ENCODE assay signal across 14 cellular contexts in the genomic region with DNA sequence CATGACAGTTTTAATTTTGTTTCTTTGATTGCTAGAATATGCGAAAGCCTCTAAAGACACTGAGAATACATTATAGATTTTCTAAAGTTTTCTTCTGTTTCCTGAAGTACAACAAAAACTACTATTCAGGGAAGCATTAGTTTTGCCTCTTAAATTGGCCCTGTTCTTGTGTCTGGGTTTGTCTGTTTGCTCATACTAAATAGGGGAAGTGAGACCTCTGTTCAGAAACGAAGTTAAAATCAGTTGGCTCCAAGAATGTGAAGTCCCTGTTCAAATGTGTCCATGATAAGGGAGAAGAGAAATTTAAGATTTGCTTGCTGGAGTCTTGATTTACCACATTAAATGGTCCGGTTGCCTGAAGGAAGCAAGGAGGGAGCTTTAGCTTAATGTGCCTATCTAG.
A peak's percentile ranks its signal among the peaks of the same experiment; 100 is the strongest.
DNase-seq lines count a peak whose midpoint lies in the region; ATAC-seq and TF ChIP-seq lines count a peak whose summit lies in the region.
"Had no signal": no experiment of that assay in that cellular context is flagged by ENCODE, and none has a peak within 500 bp of the region (broad histone marks: within the 10 kb centered on the region; RNA-seq: fewer than 3 reads in every experiment).

No MANE protein-coding gene starts in this region.

- H2BK15ac ChIP-seq in mesenchymal stem cell (ENCODE audit: low read depth, poor library complexity, severe bottlenecking) = no peak overlapping the region

- H4K91ac ChIP-seq in mesenchymal stem cell (ENCODE audit: low read length) = no peak overlapping the region

- no peak for TF ChIP-seq CTCF in spleen (IDR thresholded peaks at IDR 0.05 in 8 of 11, conservative IDR thresholded peaks at IDR 0.05 in 3 of 11)

- no peak overlapping the region for H2AK5ac ChIP-seq in mesenchymal stem cell (ENCODE audit: low read length, severe bottlenecking)

- CTCF ChIA-PET in activated CD4-positive, alpha-beta T cell treated with anti-CD3 and anti-CD28 coated beads, Interleukin-2, amount 10 ng/mL, durations not matched to agents 7 days and 5 days (lab: Charles Lee) = no interaction called here

- ATAC-seq in GM18511 (IDR thresholded peaks at IDR 0.05; ENCODE audit: unreplicated experiment) (peak; percentile 80), HG02623 (IDR thresholded peaks at IDR 0.05; ENCODE audit: unreplicated experiment) (peak; percentile 74)

- H3K14ac ChIP-seq in mesenchymal stem cell (ENCODE audit: low read length in 2 of 2) = no peak overlapping the region

- H3K4me3 Mint-ChIP-seq in activated CD4-positive, alpha-beta T cell treated with anti-CD3 and anti-CD28 coated beads, Interleukin-2, amount 10 ng/mL, durations not matched to agents 7 days and 5 days = no peak overlapping the region
- H3K4me3 Mint-ChIP-seq: CD4-positive, CD25-positive, alpha-beta regulatory T cell; nephron had no signal

- no peak overlapping the region for H3K27ac Mint-ChIP-seq in activated CD4-positive, alpha-beta T cell treated with anti-CD3 and anti-CD28 coated beads, Interleukin-2, amount 10 ng/mL, durations not matched to agents 7 days and 5 days
- H3K27ac Mint-ChIP-seq: CD4-positive, CD25-positive, alpha-beta regulatory T cell; nephron had no signal

- H3K4me1 Mint-ChIP-seq in activated CD4-positive, alpha-beta T cell treated with anti-CD3 and anti-CD28 coated beads, Interleukin-2, amount 10 ng/mL, durations not matched to agents 7 days and 5 days = no peaks in the 10 kb centered on the region
- H3K4me1 Mint-ChIP-seq: CD4-positive, CD25-positive, alpha-beta regulatory T cell had no signal

- H3K79me1 ChIP-seq in mesenchymal stem cell (replicated peaks; ENCODE audit: low read length, poor library complexity, severe bottlenecking) = no peaks in the 10 kb centered on the region

- H3K9ac ChIP-seq in mesenchymal stem cell (ENCODE audit: low read length) = peak overlapping the region; percentile 66

- no peak overlapping the region for H3K18ac ChIP-seq in mesenchymal stem cell (ENCODE audit: low read depth in 1 of 2, low read length in 2 of 2)

- H3K4me2 ChIP-seq in mesenchymal stem cell (ENCODE audit: low read length, poor library complexity, severe bottlenecking) = no peak overlapping the region

- H3K23ac ChIP-seq in mesenchymal stem cell (ENCODE audit: low read length in 2 of 2) = no peak overlapping the region

- POLR2A ChIA-PET in activated CD4-positive, alpha-beta T cell treated with anti-CD3 and anti-CD28 coated beads, Interleukin-2, amount 10 ng/mL, durations not matched to agents 7 days and 5 days (lab: Charles Lee) = no interaction called here

- H3K4me1 ChIP-seq in mesenchymal stem cell (ENCODE audit: control insufficient read depth, insufficient read depth, low read depth, low read length) (peaks cover 2% of the 10 kb centered on the region), spleen (peaks cover 0 to 7% (median 0%) of the 10 kb centered on the region in 6 donors)
- H3K4me1 ChIP-seq in effector memory CD4-positive, alpha-beta T cell (ENCODE audit: control insufficient read depth, insufficient read depth, low read length, poor library complexity, severe bottlenecking) = no peaks in the 10 kb centered on the region

- no peak overlapping the region for H3K4me3 ChIP-seq in mesenchymal stem cell (ENCODE audit: insufficient read depth in 1 of 2, low read depth in 1 of 2, low read length in 2 of 2)
- H3K4me3 ChIP-seq in effector memory CD4-positive, alpha-beta T cell (ENCODE audit: insufficient read depth, low read depth, low read length, poor library complexity, severe bottlenecking) = no peak overlapping the region
- no peak overlapping the region for H3K4me3 ChIP-seq in spleen

- H4K8ac ChIP-seq in mesenchymal stem cell (ENCODE audit: low read length) = no peak overlapping the region

- H3K27me3 ChIP-seq in mesenchymal stem cell (ENCODE audit: control insufficient read depth in 1 of 2, insufficient read depth in 1 of 2, low read length in 2 of 2) = no peaks in the 10 kb centered on the region
- no peaks in the 10 kb centered on the region for H3K27me3 ChIP-seq in effector memory CD4-positive, alpha-beta T cell (replicated peaks; ENCODE audit: control insufficient read depth, insufficient read depth, low read length, poor library complexity, severe bottlenecking)
- no peaks in the 10 kb centered on the region for H3K27me3 ChIP-seq in spleen (replicated peaks in 1 of 7)

- intact Hi-C loops in spleen (cut with DNase I; ENCODE audit: low total_unique reads) = no loop called here

- no peak overlapping the region for H2BK5ac ChIP-seq in mesenchymal stem cell (ENCODE audit: low read depth, low read length, poor library complexity, severe bottlenecking)

- no peak overlapping the region for H3K4ac ChIP-seq in mesenchymal stem cell (ENCODE audit: low read depth in 1 of 2, low read length in 2 of 2)

- no peak overlapping the region for H2BK120ac ChIP-seq in mesenchymal stem cell (ENCODE audit: low read depth, low read length)

- WGBS in mesenchymal stem cell = 79% methylated on average over 2 of the region's 3 CpGs
- WGBS in spleen, 5 donors = 56 to 62% (median 59%) methylated on average over 3 of the region's 3 CpGs

- DNase-seq in NAMALWA (ENCODE audit: low spot score) = peak; percentile 23
- no peak for DNase-seq in mesenchymal stem cell
- no peak for DNase-seq in NCI-H1930 (lab: John Stamatoyannopoulos, UW)
- no peak for DNase-seq in effector memory CD4-positive, alpha-beta T cell
- DNase-seq in spleen = no peak
- DNase-seq in activated CD4-positive, alpha-beta T cell treated with anti-CD3 and anti-CD28 coated beads, Interleukin-2, amount 10 ng/mL, durations not matched to agents 7 days and 5 days = no peak
- DNase-seq: activated CD4-positive, alpha-beta T cell treated with anti-CD3 and anti-CD28 coated beads for 48 hours; activated gamma-delta T cell; CD4-positive, CD25-positive, alpha-beta regulatory T cell; kidney; NCI-H510A treated with DMSO at 0.1 percent for 48 hours had no signal

- no peaks in the 10 kb centered on the region for H3K36me3 Mint-ChIP-seq in activated CD4-positive, alpha-beta T cell treated with anti-CD3 and anti-CD28 coated beads, Interleukin-2, amount 10 ng/mL, durations not matched to agents 7 days and 5 days (ENCODE audit: low read depth)
- H3K36me3 Mint-ChIP-seq: CD4-positive, CD25-positive, alpha-beta regulatory T cell had no signal

- H3K36me3 ChIP-seq in mesenchymal stem cell (ENCODE audit: control insufficient read depth in 1 of 2, insufficient read depth in 2 of 2, low read depth in 1 of 2, low read length in 2 of 2) (no peaks in the 10 kb centered on the region), spleen (no peaks in the 10 kb centered on the region)
- H3K36me3 ChIP-seq in effector memory CD4-positive, alpha-beta T cell (ENCODE audit: control insufficient read depth, insufficient read depth, low read length) = no peaks in the 10 kb centered on the region

- H3K9me3 Mint-ChIP-seq in activated CD4-positive, alpha-beta T cell treated with anti-CD3 and anti-CD28 coated beads, Interleukin-2, amount 10 ng/mL, durations not matched to agents 7 days and 5 days = no peaks in the 10 kb centered on the region
- H3K9me3 Mint-ChIP-seq: nephron had no signal

- H2AFZ ChIP-seq in mesenchymal stem cell (ENCODE audit: low read depth, low read length) = no peak overlapping the region

- no peak overlapping the region for H3K27ac ChIP-seq in mesenchymal stem cell (ENCODE audit: low read length, poor library complexity, severe bottlenecking)
- no peak overlapping the region for H3K27ac ChIP-seq in effector memory CD4-positive, alpha-beta T cell (ENCODE audit: insufficient read depth, low read length, poor library complexity, severe bottlenecking)
- H3K27ac ChIP-seq in spleen = no peak overlapping the region

- H3K27me3 Mint-ChIP-seq in activated CD4-positive, alpha-beta T cell treated with anti-CD3 and anti-CD28 coated beads, Interleukin-2, amount 10 ng/mL, durations not matched to agents 7 days and 5 days = peaks cover 4% of the 10 kb centered on the region
- H3K27me3 Mint-ChIP-seq: CD4-positive, CD25-positive, alpha-beta regulatory T cell had no signal

- TF ChIP-seq POLR2A in spleen (IDR thresholded peaks at IDR 0.05) = no peak

- no peak overlapping the region for H2BK12ac ChIP-seq in mesenchymal stem cell (ENCODE audit: low read length in 2 of 2)

- no peaks in the 10 kb centered on the region for H3K9me3 ChIP-seq in mesenchymal stem cell (ENCODE audit: control insufficient read depth, low read length)
- no peaks in the 10 kb centered on the region for H3K9me3 ChIP-seq in effector memory CD4-positive, alpha-beta T cell (ENCODE audit: control insufficient read depth, low read length)
- peaks cover 0 to 8% (median 3%) of the 10 kb centered on the region in 8 donors for H3K9me3 ChIP-seq in spleen
